1 cellular context compared by ENCODE assay signal in the genomic region with DNA sequence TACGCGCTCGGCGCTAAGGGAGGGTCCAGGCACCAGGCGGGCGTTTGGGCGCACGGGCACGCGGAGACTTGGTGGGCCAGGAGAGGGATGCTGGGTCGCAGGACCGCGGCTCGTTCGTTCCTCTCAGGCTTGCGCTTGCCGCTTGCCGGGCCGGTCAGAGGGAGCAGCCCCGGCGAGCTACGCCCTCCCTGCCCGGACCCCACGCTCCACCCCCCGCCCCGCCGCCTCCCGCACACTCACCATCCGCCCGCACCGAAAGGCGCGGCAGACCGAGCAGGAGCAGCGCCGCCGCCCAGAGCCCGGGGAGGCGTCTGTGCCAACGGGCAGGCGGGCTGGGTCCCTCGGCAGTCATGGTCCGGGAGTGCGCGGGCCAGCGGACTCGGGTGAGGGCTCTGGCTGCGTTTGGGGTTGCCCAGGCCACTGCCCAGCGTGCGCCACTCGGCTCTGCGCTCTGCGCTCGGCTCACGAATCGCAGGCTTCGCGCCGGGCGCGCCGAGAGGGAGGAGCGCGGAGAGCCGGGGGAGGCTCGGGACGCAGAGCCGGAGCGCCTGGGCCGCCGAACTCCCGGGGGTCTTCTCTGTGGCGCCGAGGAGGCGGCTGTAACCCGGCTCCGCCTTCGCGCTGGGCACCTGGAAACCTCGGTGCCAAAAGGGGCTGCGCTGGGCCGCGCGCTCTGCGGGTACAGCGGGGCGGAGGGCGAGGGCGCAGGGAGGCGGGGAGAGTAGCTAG.
TF ChIP-seq lines count a peak whose summit lies in the region.

A gene (minus strand): TSS at position 365 of the 729 bp plus-strand sequence. CDS start 13 bp downstream, at position 352.

TF ChIP-seq in GM12878, 131 proteins besides CTCF, POLR2A, EP300 and RAD21:
- TF ChIP-seq, protein P1, sequence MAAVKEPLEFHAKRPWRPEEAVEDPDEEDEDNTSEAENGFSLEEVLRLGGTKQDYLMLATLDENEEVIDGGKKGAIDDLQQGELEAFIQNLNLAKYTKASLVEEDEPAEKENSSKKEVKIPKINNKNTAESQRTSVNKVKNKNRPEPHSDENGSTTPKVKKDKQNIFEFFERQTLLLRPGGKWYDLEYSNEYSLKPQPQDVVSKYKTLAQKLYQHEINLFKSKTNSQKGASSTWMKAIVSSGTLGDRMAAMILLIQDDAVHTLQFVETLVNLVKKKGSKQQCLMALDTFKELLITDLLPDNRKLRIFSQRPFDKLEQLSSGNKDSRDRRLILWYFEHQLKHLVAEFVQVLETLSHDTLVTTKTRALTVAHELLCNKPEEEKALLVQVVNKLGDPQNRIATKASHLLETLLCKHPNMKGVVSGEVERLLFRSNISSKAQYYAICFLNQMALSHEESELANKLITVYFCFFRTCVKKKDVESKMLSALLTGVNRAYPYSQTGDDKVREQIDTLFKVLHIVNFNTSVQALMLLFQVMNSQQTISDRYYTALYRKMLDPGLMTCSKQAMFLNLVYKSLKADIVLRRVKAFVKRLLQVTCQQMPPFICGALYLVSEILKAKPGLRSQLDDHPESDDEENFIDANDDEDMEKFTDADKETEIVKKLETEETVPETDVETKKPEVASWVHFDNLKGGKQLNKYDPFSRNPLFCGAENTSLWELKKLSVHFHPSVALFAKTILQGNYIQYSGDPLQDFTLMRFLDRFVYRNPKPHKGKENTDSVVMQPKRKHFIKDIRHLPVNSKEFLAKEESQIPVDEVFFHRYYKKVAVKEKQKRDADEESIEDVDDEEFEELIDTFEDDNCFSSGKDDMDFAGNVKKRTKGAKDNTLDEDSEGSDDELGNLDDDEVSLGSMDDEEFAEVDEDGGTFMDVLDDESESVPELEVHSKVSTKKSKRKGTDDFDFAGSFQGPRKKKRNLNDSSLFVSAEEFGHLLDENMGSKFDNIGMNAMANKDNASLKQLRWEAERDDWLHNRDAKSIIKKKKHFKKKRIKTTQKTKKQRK (IDR thresholded peaks at IDR 0.05; ENCODE audit: low read depth, low read length), result no peak
- TF ChIP-seq HDAC6 (IDR thresholded peaks at IDR 0.05; ENCODE audit: unreplicated experiment) (peak; percentile 96), MYC (IDR thresholded peaks at IDR 0.05; ENCODE audit: insufficient read depth, insufficient read length, insufficient replicate concordance, low read length, severe bottlenecking) (no peak), SUPT20H (IDR thresholded peaks at IDR 0.05; ENCODE audit: borderline replicate concordance, control insufficient read depth, low read depth, low read length) (no peak)
- TF ChIP-seq, protein P2, sequence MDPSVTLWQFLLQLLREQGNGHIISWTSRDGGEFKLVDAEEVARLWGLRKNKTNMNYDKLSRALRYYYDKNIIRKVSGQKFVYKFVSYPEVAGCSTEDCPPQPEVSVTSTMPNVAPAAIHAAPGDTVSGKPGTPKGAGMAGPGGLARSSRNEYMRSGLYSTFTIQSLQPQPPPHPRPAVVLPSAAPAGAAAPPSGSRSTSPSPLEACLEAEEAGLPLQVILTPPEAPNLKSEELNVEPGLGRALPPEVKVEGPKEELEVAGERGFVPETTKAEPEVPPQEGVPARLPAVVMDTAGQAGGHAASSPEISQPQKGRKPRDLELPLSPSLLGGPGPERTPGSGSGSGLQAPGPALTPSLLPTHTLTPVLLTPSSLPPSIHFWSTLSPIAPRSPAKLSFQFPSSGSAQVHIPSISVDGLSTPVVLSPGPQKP (IDR thresholded peaks at IDR 0.05; ENCODE audit: low read depth, low read length), result no peak
TF ChIP-seq in GM12878: peak in this region for 1.
